ENCODE assay signal across 3 cellular contexts in the genomic region with DNA sequence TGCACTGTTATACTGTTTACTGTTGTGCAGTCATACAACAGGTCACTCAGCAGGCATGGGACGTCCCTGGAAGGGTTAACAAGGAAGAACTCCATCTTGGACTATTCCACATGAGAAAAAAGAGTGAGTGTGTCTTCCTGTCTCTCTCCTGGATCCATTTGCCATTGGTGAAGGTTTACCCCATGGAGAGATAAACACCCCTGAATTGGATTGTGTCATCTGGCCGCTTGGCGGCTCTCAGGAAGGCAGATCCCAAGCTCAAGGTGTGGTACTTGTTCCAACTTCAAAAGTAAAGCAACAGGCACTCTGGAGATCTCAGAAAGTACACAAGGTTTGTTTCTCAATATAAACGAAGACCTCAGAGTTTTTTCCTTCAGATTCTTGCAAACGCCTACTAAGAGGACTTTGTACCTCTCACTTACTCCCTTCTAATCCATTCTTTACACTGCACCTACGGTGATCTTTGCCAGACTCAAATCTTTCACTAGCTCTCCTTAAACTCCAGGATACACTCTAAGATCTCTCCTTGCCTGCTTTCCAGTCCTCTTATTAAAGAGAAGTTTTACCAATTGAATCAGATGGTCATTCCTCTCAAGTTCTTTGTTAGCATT.
TF ChIP-seq lines count a peak whose summit lies in the region.

No MANE protein-coding gene starts in this region.

TF ChIP-seq in HCT116, 20 proteins besides CTCF, POLR2A, EP300 and RAD21:
- TF ChIP-seq EZH2 (IDR thresholded peaks at IDR 0.05) = no peak
- no peak for TF ChIP-seq CEBPB (IDR thresholded peaks at IDR 0.05; ENCODE audit: low read depth)
- TF ChIP-seq EGR1 (IDR thresholded peaks at IDR 0.05; ENCODE audit: low read depth) = no peak
- TF ChIP-seq, protein P1, sequence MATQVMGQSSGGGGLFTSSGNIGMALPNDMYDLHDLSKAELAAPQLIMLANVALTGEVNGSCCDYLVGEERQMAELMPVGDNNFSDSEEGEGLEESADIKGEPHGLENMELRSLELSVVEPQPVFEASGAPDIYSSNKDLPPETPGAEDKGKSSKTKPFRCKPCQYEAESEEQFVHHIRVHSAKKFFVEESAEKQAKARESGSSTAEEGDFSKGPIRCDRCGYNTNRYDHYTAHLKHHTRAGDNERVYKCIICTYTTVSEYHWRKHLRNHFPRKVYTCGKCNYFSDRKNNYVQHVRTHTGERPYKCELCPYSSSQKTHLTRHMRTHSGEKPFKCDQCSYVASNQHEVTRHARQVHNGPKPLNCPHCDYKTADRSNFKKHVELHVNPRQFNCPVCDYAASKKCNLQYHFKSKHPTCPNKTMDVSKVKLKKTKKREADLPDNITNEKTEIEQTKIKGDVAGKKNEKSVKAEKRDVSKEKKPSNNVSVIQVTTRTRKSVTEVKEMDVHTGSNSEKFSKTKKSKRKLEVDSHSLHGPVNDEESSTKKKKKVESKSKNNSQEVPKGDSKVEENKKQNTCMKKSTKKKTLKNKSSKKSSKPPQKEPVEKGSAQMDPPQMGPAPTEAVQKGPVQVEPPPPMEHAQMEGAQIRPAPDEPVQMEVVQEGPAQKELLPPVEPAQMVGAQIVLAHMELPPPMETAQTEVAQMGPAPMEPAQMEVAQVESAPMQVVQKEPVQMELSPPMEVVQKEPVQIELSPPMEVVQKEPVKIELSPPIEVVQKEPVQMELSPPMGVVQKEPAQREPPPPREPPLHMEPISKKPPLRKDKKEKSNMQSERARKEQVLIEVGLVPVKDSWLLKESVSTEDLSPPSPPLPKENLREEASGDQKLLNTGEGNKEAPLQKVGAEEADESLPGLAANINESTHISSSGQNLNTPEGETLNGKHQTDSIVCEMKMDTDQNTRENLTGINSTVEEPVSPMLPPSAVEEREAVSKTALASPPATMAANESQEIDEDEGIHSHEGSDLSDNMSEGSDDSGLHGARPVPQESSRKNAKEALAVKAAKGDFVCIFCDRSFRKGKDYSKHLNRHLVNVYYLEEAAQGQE (IDR thresholded peaks at IDR 0.05; ENCODE audit: low read depth) = no peak
- no peak for TF ChIP-seq SRF (IDR thresholded peaks at IDR 0.05; ENCODE audit: low read depth)
- no peak for TF ChIP-seq JUND (IDR thresholded peaks at IDR 0.05)
- TF ChIP-seq POLR2AphosphoS5 (IDR thresholded peaks at IDR 0.05; ENCODE audit: low read depth, low read length) = no peak
- TF ChIP-seq CBX3 (IDR thresholded peaks at IDR 0.05; ENCODE audit: low read depth) = no peak
- TF ChIP-seq TCF7L2 (IDR thresholded peaks at IDR 0.05; ENCODE audit: borderline replicate concordance, extremely low read depth, insufficient read depth, insufficient read length) = no peak
- TF ChIP-seq EZH2phosphoT487 (IDR thresholded peaks at IDR 0.05; ENCODE audit: borderline replicate concordance) = no peak
- no peak for TF ChIP-seq FOSL1 (IDR thresholded peaks at IDR 0.05; ENCODE audit: low read depth)

TF ChIP-seq in WTC11, 78 proteins besides CTCF, POLR2A, EP300 and RAD21:
- TF ChIP-seq ZNF232 (CRISPR knock-in tag; IDR thresholded peaks at IDR 0.05) (no peak), SMAD4 (CRISPR knock-in tag; IDR thresholded peaks at IDR 0.05) (no peak), HMGA2 (CRISPR knock-in tag; IDR thresholded peaks at IDR 0.05) (no peak)
- TF ChIP-seq, protein P2, sequence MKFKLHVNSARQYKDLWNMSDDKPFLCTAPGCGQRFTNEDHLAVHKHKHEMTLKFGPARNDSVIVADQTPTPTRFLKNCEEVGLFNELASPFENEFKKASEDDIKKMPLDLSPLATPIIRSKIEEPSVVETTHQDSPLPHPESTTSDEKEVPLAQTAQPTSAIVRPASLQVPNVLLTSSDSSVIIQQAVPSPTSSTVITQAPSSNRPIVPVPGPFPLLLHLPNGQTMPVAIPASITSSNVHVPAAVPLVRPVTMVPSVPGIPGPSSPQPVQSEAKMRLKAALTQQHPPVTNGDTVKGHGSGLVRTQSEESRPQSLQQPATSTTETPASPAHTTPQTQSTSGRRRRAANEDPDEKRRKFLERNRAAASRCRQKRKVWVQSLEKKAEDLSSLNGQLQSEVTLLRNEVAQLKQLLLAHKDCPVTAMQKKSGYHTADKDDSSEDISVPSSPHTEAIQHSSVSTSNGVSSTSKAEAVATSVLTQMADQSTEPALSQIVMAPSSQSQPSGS (CRISPR knock-in tag; IDR thresholded peaks at IDR 0.05; ENCODE audit: borderline replicate concordance, low read depth) = no peak

TF ChIP-seq in HepG2, 621 proteins besides CTCF, POLR2A, EP300 and RAD21:
- TF ChIP-seq ZIK1 (CRISPR knock-in tag; IDR thresholded peaks at IDR 0.05; ENCODE audit: borderline replicate concordance, low read depth) = no peak
TF ChIP-seq in HepG2: peak in this region for 0.
